In the genomic region with DNA sequence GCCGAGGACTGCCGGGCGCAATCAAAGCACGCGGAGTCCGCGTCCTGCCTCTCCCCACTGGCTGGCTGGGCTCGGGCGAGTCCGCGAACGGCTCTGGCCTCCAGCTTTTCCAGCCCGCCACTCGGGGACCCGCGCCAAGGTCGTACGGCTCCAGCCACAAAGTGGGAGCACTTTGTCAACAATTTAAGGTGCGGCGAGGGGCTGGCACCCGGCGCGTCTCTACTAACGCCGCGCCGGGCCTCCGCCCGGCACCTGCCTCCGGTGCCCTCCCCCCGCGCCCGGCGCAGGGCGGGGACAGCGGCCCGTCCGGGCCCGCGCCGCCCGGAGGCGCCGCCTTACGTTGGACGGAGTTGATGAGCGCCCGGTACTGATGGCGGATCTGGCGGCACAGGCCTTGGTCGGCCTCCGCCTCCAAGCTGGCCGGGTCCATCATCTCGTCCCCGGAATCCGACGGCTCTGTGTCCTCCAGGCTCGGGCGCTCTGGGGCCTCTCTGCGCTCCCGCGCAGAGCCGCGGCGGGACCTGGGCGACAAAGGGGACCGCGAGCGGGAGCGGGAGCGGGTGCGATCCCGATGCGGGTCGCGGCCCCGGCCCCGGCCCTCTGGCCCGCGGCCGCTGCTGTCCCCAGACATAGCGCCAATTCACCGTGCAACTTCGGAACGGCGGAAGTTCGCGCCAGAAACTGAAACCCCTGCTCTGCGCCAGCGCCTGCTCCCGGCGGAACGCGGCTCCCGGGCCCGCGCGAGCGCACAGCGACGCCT, we compare ENCODE assay signal across 1 cellular context.
TF ChIP-seq lines count a peak whose summit lies in the region.

TSS of gene NSMCE4A (minus strand) at position 683 of the 760 bp plus-strand sequence. CDS start at position 631, 52 bp downstream.

TF ChIP-seq in HepG2, 621 proteins besides CTCF, POLR2A, EP300 and RAD21 (continued from another document and continues in another):
- TF ChIP-seq, protein P1, sequence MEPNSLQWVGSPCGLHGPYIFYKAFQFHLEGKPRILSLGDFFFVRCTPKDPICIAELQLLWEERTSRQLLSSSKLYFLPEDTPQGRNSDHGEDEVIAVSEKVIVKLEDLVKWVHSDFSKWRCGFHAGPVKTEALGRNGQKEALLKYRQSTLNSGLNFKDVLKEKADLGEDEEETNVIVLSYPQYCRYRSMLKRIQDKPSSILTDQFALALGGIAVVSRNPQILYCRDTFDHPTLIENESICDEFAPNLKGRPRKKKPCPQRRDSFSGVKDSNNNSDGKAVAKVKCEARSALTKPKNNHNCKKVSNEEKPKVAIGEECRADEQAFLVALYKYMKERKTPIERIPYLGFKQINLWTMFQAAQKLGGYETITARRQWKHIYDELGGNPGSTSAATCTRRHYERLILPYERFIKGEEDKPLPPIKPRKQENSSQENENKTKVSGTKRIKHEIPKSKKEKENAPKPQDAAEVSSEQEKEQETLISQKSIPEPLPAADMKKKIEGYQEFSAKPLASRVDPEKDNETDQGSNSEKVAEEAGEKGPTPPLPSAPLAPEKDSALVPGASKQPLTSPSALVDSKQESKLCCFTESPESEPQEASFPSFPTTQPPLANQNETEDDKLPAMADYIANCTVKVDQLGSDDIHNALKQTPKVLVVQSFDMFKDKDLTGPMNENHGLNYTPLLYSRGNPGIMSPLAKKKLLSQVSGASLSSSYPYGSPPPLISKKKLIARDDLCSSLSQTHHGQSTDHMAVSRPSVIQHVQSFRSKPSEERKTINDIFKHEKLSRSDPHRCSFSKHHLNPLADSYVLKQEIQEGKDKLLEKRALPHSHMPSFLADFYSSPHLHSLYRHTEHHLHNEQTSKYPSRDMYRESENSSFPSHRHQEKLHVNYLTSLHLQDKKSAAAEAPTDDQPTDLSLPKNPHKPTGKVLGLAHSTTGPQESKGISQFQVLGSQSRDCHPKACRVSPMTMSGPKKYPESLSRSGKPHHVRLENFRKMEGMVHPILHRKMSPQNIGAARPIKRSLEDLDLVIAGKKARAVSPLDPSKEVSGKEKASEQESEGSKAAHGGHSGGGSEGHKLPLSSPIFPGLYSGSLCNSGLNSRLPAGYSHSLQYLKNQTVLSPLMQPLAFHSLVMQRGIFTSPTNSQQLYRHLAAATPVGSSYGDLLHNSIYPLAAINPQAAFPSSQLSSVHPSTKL (CRISPR knock-in tag; IDR thresholded peaks at IDR 0.05): peak; percentile 45; the same call in 1 of the 2 replicates
- TF ChIP-seq, protein P2, sequence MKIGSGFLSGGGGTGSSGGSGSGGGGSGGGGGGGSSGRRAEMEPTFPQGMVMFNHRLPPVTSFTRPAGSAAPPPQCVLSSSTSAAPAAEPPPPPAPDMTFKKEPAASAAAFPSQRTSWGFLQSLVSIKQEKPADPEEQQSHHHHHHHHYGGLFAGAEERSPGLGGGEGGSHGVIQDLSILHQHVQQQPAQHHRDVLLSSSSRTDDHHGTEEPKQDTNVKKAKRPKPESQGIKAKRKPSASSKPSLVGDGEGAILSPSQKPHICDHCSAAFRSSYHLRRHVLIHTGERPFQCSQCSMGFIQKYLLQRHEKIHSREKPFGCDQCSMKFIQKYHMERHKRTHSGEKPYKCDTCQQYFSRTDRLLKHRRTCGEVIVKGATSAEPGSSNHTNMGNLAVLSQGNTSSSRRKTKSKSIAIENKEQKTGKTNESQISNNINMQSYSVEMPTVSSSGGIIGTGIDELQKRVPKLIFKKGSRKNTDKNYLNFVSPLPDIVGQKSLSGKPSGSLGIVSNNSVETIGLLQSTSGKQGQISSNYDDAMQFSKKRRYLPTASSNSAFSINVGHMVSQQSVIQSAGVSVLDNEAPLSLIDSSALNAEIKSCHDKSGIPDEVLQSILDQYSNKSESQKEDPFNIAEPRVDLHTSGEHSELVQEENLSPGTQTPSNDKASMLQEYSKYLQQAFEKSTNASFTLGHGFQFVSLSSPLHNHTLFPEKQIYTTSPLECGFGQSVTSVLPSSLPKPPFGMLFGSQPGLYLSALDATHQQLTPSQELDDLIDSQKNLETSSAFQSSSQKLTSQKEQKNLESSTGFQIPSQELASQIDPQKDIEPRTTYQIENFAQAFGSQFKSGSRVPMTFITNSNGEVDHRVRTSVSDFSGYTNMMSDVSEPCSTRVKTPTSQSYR (CRISPR knock-in tag; IDR thresholded peaks at IDR 0.05; ENCODE audit: borderline replicate concordance): no peak
- TF ChIP-seq PHF21A (CRISPR knock-in tag; IDR thresholded peaks at IDR 0.05) (no peak), SCMH1 (CRISPR knock-in tag; IDR thresholded peaks at IDR 0.05; ENCODE audit: borderline replicate concordance) (no peak), RFXANK (CRISPR knock-in tag; IDR thresholded peaks at IDR 0.05) (no peak), SRF (IDR thresholded peaks at IDR 0.05; ENCODE audit: low read depth, low read length) (no peak), ZNF83 (CRISPR knock-in tag; IDR thresholded peaks at IDR 0.05; ENCODE audit: borderline replicate concordance) (no peak), POLR2AphosphoS5 (IDR thresholded peaks at IDR 0.05; ENCODE audit: low read depth, low read length) (peak; percentile 50), AHR (CRISPR knock-in tag; IDR thresholded peaks at IDR 0.05) (no peak), TEAD3 (CRISPR knock-in tag; optimal IDR thresholded peaks at IDR 0.05; ENCODE audit: borderline replicate concordance) (peak; percentile 25), MAX (IDR thresholded peaks at IDR 0.05) (peak; percentile 82; the same call in 1 of the 2 replicates), KAT8 (CRISPR knock-in tag; IDR thresholded peaks at IDR 0.05) (peak; percentile 52), ZNF317 (CRISPR knock-in tag; IDR thresholded peaks at IDR 0.05) (no peak), ZFP37 (CRISPR knock-in tag; IDR thresholded peaks at IDR 0.05; ENCODE audit: borderline replicate concordance) (no peak), ZNF644 (CRISPR knock-in tag; IDR thresholded peaks at IDR 0.05; ENCODE audit: low read depth) (no peak), NFAT5 (CRISPR knock-in tag; IDR thresholded peaks at IDR 0.05) (peak; percentile 74; the same call in 1 of the 2 replicates), SALL1 (CRISPR knock-in tag; IDR thresholded peaks at IDR 0.05) (peak; percentile 51), ZNF546 (CRISPR knock-in tag; conservative IDR thresholded peaks at IDR 0.05) (0 out of 2 replicates have a peak, but pooled peaks have one; percentile 38), HDAC1 (CRISPR knock-in tag; IDR thresholded peaks at IDR 0.05) (peak; percentile 70), ZNF414 (CRISPR knock-in tag; IDR thresholded peaks at IDR 0.05) (0 out of 2 replicates have a peak, but pooled peaks have one; percentile 38), ZNF510 (CRISPR knock-in tag; IDR thresholded peaks at IDR 0.05; ENCODE audit: low read depth) (peak; percentile 56; the same call in 1 of the 2 replicates), HNRNPL (IDR thresholded peaks at IDR 0.05; ENCODE audit: low read depth, low read length) (peak; percentile 50; the same call in 1 of the 2 replicates), ZNF138 (CRISPR knock-in tag; IDR thresholded peaks at IDR 0.05; ENCODE audit: low read depth) (no peak; the same call in 1 of the 2 replicates), ZNF383 (CRISPR knock-in tag; IDR thresholded peaks at IDR 0.05; ENCODE audit: borderline replicate concordance) (no peak), TOPORS (CRISPR knock-in tag; IDR thresholded peaks at IDR 0.05) (peak; percentile 32; the same call in 1 of the 2 replicates), ZNF7 (CRISPR knock-in tag; IDR thresholded peaks at IDR 0.05) (no peak), ZNF33B (CRISPR knock-in tag; IDR thresholded peaks at IDR 0.05) (no peak; the same call in 1 of the 2 replicates), KDM5B (CRISPR knock-in tag; IDR thresholded peaks at IDR 0.05; ENCODE audit: borderline replicate concordance) (peak; percentile 80)
- TF ChIP-seq, protein P3, sequence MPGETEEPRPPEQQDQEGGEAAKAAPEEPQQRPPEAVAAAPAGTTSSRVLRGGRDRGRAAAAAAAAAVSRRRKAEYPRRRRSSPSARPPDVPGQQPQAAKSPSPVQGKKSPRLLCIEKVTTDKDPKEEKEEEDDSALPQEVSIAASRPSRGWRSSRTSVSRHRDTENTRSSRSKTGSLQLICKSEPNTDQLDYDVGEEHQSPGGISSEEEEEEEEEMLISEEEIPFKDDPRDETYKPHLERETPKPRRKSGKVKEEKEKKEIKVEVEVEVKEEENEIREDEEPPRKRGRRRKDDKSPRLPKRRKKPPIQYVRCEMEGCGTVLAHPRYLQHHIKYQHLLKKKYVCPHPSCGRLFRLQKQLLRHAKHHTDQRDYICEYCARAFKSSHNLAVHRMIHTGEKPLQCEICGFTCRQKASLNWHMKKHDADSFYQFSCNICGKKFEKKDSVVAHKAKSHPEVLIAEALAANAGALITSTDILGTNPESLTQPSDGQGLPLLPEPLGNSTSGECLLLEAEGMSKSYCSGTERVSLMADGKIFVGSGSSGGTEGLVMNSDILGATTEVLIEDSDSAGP (CRISPR knock-in tag; IDR thresholded peaks at IDR 0.05; ENCODE audit: borderline replicate concordance): peak; percentile 70; the same call in 1 of the 2 replicates
- TF ChIP-seq, protein P4, sequence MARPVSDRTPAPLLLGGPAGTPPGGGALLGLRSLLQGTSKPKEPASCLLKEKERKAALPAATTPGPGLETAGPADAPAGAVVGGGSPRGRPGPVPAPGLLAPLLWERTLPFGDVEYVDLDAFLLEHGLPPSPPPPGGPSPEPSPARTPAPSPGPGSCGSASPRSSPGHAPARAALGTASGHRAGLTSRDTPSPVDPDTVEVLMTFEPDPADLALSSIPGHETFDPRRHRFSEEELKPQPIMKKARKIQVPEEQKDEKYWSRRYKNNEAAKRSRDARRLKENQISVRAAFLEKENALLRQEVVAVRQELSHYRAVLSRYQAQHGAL (CRISPR knock-in tag; IDR thresholded peaks at IDR 0.05; ENCODE audit: not compliant biosample characterization): no peak
- TF ChIP-seq, protein P5, sequence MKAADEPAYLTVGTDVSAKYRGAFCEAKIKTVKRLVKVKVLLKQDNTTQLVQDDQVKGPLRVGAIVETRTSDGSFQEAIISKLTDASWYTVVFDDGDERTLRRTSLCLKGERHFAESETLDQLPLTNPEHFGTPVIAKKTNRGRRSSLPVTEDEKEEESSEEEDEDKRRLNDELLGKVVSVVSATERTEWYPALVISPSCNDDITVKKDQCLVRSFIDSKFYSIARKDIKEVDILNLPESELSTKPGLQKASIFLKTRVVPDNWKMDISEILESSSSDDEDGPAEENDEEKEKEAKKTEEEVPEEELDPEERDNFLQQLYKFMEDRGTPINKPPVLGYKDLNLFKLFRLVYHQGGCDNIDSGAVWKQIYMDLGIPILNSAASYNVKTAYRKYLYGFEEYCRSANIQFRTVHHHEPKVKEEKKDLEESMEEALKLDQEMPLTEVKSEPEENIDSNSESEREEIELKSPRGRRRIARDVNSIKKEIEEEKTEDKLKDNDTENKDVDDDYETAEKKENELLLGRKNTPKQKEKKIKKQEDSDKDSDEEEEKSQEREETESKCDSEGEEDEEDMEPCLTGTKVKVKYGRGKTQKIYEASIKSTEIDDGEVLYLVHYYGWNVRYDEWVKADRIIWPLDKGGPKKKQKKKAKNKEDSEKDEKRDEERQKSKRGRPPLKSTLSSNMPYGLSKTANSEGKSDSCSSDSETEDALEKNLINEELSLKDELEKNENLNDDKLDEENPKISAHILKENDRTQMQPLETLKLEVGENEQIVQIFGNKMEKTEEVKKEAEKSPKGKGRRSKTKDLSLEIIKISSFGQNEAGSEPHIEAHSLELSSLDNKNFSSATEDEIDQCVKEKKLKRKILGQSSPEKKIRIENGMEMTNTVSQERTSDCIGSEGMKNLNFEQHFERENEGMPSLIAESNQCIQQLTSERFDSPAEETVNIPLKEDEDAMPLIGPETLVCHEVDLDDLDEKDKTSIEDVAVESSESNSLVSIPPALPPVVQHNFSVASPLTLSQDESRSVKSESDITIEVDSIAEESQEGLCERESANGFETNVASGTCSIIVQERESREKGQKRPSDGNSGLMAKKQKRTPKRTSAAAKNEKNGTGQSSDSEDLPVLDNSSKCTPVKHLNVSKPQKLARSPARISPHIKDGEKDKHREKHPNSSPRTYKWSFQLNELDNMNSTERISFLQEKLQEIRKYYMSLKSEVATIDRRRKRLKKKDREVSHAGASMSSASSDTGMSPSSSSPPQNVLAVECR (CRISPR knock-in tag; IDR thresholded peaks at IDR 0.05; ENCODE audit: borderline replicate concordance): peak; percentile 73; the same call in 1 of the 2 replicates
